In genomic region chr18:27652480-27653121, GRCh38 we compare ENCODE assay signal across 1 cellular context.
TF ChIP-seq lines count a peak whose summit lies in the region.

No MANE protein-coding gene starts in this region.

TF ChIP-seq in WTC11, 78 proteins besides CTCF, POLR2A, EP300 and RAD21 (continued from another document):
- TF ChIP-seq PRDM15 (CRISPR knock-in tag; IDR thresholded peaks at IDR 0.05), result no peak
- TF ChIP-seq ERG (CRISPR knock-in tag; IDR thresholded peaks at IDR 0.05), result no peak
- TF ChIP-seq ARID4B (CRISPR knock-in tag; IDR thresholded peaks at IDR 0.05; ENCODE audit: borderline replicate concordance), result no peak
- no peak for TF ChIP-seq NR2C2 (CRISPR knock-in tag; IDR thresholded peaks at IDR 0.05)
- no peak for TF ChIP-seq KAT7 (CRISPR knock-in tag; IDR thresholded peaks at IDR 0.05; ENCODE audit: borderline replicate concordance)
- no peak for TF ChIP-seq ZBTB43 (CRISPR knock-in tag; IDR thresholded peaks at IDR 0.05)
- TF ChIP-seq ZNF416 (CRISPR knock-in tag; IDR thresholded peaks at IDR 0.05), result no peak
- TF ChIP-seq STAT6 (CRISPR knock-in tag; conservative IDR thresholded peaks at IDR 0.05; ENCODE audit: low read depth), result no peak
- no peak for TF ChIP-seq ELF4 (CRISPR knock-in tag; IDR thresholded peaks at IDR 0.05; ENCODE audit: low read depth)
- TF ChIP-seq ZNF281 (CRISPR knock-in tag; IDR thresholded peaks at IDR 0.05), result no peak
- no peak for TF ChIP-seq GABPB1 (CRISPR knock-in tag; IDR thresholded peaks at IDR 0.05)
- no peak for TF ChIP-seq ZMAT4 (CRISPR knock-in tag; IDR thresholded peaks at IDR 0.05)
- no peak for TF ChIP-seq TP53 (CRISPR knock-in tag; IDR thresholded peaks at IDR 0.05)
- no peak for TF ChIP-seq MAX (CRISPR knock-in tag; IDR thresholded peaks at IDR 0.05)
